Comparison of ENCODE assay signal across 28 cellular contexts in the genomic region with DNA sequence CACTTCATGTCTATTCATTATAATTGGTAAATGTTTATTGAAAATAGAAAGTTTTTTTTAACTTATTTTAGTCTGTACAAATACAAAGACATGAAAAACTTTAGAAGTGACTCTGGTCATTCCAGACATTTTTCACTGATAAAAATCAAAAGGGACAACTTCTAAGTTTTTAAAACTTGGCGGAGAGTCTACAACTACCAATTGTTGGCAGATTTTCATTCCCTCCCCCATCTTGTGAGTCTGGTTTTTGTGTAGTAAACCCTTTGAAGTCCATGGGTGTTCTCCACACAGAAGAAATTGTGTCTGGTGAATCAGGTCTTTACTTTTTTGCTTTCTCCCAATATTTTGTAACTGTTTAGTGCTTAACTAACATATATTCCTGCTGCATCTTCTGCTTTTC.
"Had no signal": no experiment of that assay in that cellular context is flagged by ENCODE, and none has a peak within 500 bp of the region (broad histone marks: within the 10 kb centered on the region; RNA-seq: fewer than 3 reads in every experiment).

No MANE protein-coding gene starts in this region.

- H3K4me1 ChIP-seq: heart right ventricle, lower lobe of right lung, right lobe of liver, suprapubic skin had no signal

- H3K36me3 ChIP-seq: esophagus muscularis mucosa, heart right ventricle, lower lobe of right lung, neutrophil, right lobe of liver, suprapubic skin, tibial artery had no signal

- H3K36me3 Mint-ChIP-seq: activated naive CD8-positive, alpha-beta T cell; naive B cell; stimulated activated naive B cell treated with anti-CD40 and anti-IgM and Interleukin-4, amounts not matched to agents 10 μg/mL and 1 μg/mL and 100 μg/mL, for 72 hours had no signal

- H3K27ac Mint-ChIP-seq: activated CD4-positive, alpha-beta T cell treated with anti-CD3 and anti-CD28 coated beads for 36 hours; activated naive CD8-positive, alpha-beta T cell; endodermal cell; naive B cell; progenitor cell of endocrine pancreas; stimulated activated naive B cell treated with anti-CD40 and anti-IgM and Interleukin-4, amounts not matched to agents 10 μg/mL and 1 μg/mL and 100 μg/mL, for 72 hours; T-helper 2 cell treated with Interferon-gamma antibody and Interleukin-4, amounts not matched to agents 5 μg/mL and 100 μg/mL, for 36 hours had no signal

- H3K27me3 Mint-ChIP-seq: activated CD4-positive, alpha-beta T cell treated with anti-CD3 and anti-CD28 coated beads for 36 hours; activated naive CD8-positive, alpha-beta T cell; naive B cell; progenitor cell of endocrine pancreas; stimulated activated naive B cell treated with anti-CD40 and anti-IgM and Interleukin-4, amounts not matched to agents 10 μg/mL and 1 μg/mL and 100 μg/mL, for 72 hours had no signal

- H3K27ac ChIP-seq: esophagus muscularis mucosa, heart right ventricle, lower lobe of right lung, neutrophil, right lobe of liver, skin epidermis, suprapubic skin, tibial artery had no signal

- H3K4me3 Mint-ChIP-seq: activated CD4-positive, alpha-beta T cell treated with anti-CD3 and anti-CD28 coated beads for 36 hours; activated naive CD8-positive, alpha-beta T cell; activated T-cell treated with anti-CD3 and anti-CD28 coated beads, Interleukin-2, amount 50 U/mL, for 72 hours; endodermal cell; naive B cell; nephron progenitor cell; stimulated activated naive B cell treated with anti-CD40 and anti-IgM and Interleukin-4, amounts not matched to agents 10 μg/mL and 1 μg/mL and 100 μg/mL, for 72 hours; T-helper 2 cell treated with Interferon-gamma antibody and Interleukin-4, amounts not matched to agents 5 μg/mL and 100 μg/mL, for 36 hours had no signal

- ATAC-seq: activated CD4-positive, alpha-beta T cell treated with anti-CD3 and anti-CD28 coated beads for 36 hours; activated T-cell treated with anti-CD3 and anti-CD28 coated beads, Interleukin-2, amount 50 U/mL, for 72 hours; heart right ventricle; left lobe of liver; lower lobe of right lung; right lobe of liver; stimulated activated naive B cell treated with anti-CD40 and anti-IgM and Interleukin-4, amounts not matched to agents 10 μg/mL and 1 μg/mL and 100 μg/mL, for 72 hours had no signal

- H3K4me1 Mint-ChIP-seq: activated CD4-positive, alpha-beta T cell treated with anti-CD3 and anti-CD28 coated beads for 36 hours; naive B cell; stimulated activated naive B cell treated with anti-CD40 and anti-IgM and Interleukin-4, amounts not matched to agents 10 μg/mL and 1 μg/mL and 100 μg/mL, for 72 hours had no signal

- H3K9me3 Mint-ChIP-seq: endodermal cell had no signal

- DNase-seq: activated CD4-positive, alpha-beta T cell treated with anti-CD3 and anti-CD28 coated beads for 36 hours; activated CD4-positive, CD25-positive, alpha-beta regulatory T cell; activated naive CD4-positive, alpha-beta T cell treated with Interleukin-2 at 50 U/mL for 16 hours; activated T-cell treated with anti-CD3 and anti-CD28 coated beads for 4 hours; activated T-cell treated with anti-CD3 and anti-CD28 coated beads, Interleukin-2, amount 50 U/mL, for 72 hours; anterior cingulate cortex; caudate nucleus; endodermal cell; foreskin melanocyte; heart right ventricle; kidney glomerular epithelial cell; lower lobe of right lung; naive B cell; nephron progenitor cell; right lobe of liver; stimulated activated CD4-positive, alpha-beta T cell treated with anti-CD3 and anti-CD28 coated beads, Interleukin-4, amount 100 ng/mL, for 4 hours; stimulated activated CD8-positive, alpha-beta memory T cell treated with anti-CD3 and anti-CD28 coated beads, Interleukin-4, amount 100 ng/mL, for 48 hours; stimulated activated naive B cell treated with anti-CD40 and anti-IgM and Interleukin-4, amounts not matched to agents 10 μg/mL and 1 μg/mL and 100 μg/mL, for 72 hours; T-helper 1 cell; tibial artery had no signal

- H3K27me3 ChIP-seq: esophagus muscularis mucosa, heart right ventricle, neutrophil, right lobe of liver, suprapubic skin, tibial artery had no signal

- H3K9me3 ChIP-seq: esophagus muscularis mucosa, heart right ventricle, lower lobe of right lung, neutrophil, right lobe of liver, suprapubic skin, tibial artery had no signal

- H3K4me3 ChIP-seq: esophagus muscularis mucosa, heart right ventricle, lower lobe of right lung, right lobe of liver, skin epidermis, suprapubic skin, tibial artery had no signal
